ENCODE assay signal across 7 cellular contexts in genomic region chr7:139232893-139233292, GRCh38. TPM values are rescaled to one million over a fixed set of nuclear protein-coding genes. Genes with fewer than 3 reads are reported as not detected.
A peak's percentile ranks its signal among the peaks of the same experiment; 100 is the strongest.
DNase-seq lines count a peak whose midpoint lies in the region; ATAC-seq, FAIRE-seq and TF ChIP-seq lines count a peak whose summit lies in the region.

No MANE protein-coding gene starts in this region.

- 25 to 39% (median 33%) methylated on average over 2 of the region's 2 CpGs for WGBS in psoas muscle, 3 donors

- ATAC-seq in psoas muscle: no peak

- H3K4me3 ChIP-seq in NB4 (ENCODE audit: low read depth, low read length) (peak overlapping the region; percentile 70), psoas muscle (peak overlapping the region; percentile 99)

- DNase-seq in NB4 (ENCODE audit: low read depth): peak; percentile 12
- peak; percentile 25 for DNase-seq in dermis blood vessel endothelial cell
- DNase-seq in psoas muscle: no peak
- DNase-seq in cerebellar nuclear complex (lab: John Stamatoyannopoulos, UW): no peak
- no peak for DNase-seq in NCI-H226
- DNase-seq in posterior cingulate gyrus: no peak

- H3K36me3 ChIP-seq in psoas muscle (ENCODE audit: insufficient read depth in 1 of 2, low read depth in 1 of 2): peaks cover under 1 to 12% of the 10 kb centered on the region in 2 donors

- no peaks in the 10 kb centered on the region for H3K27me3 ChIP-seq in psoas muscle (ENCODE audit: insufficient read depth in 3 of 3, low read length in 2 of 3)

- TF ChIP-seq POLR2A in NB4 (IDR thresholded peaks at IDR 0.05; ENCODE audit: extremely low read depth, insufficient read length): no peak

- H3K9me3 ChIP-seq in psoas muscle: no peaks in the 10 kb centered on the region

- peak overlapping the region; percentile 98 for H3K27ac ChIP-seq in psoas muscle

- intact Hi-C loops in psoas muscle (cut with DNase I) (loop anchor here in 1 of 2 donors (5.0 kb wide), 2 partner anchors 101 to 109 kb away; partner anchors contain the start of gene FMC1), posterior cingulate gyrus (cut with DNase I) (loop anchor here (5.0 to 10.0 kb wide), 2 partner anchors 98 to 124 kb away; partner anchors contain the start of gene LUC7L2)

- FAIRE-seq in G401.6 (lab: Jason Lieb, UNC): peak; percentile 78

- TF ChIP-seq CTCF in NB4 (IDR thresholded peaks at IDR 0.05; ENCODE audit: low read depth, low read length) (no peak), psoas muscle (IDR thresholded peaks at IDR 0.05) (no peak)

- peaks cover 34% of the 10 kb centered on the region for H3K4me1 ChIP-seq in psoas muscle

RNA-seq across cellular contexts. Expression of gene UBN2, which starts 1.9 kb away (rescaled TPM):
- total RNA-seq in dermis blood vessel endothelial cell: 7.1 and 8.0 TPM in 2 replicates
- total RNA-seq in psoas muscle: 10 to 100 TPM; 20.6 to 30.1 (median 24.9) TPM
- polyA plus RNA-seq in psoas muscle: 1 to 10 TPM; 1.7 to 7.9 (median 3.3) TPM

Comparison
In these comparisons a context has a peak if more than half of its experiments do, and no peak if none do; other contexts are left out.
1. DNase-seq: peak in NB4 (single experiment) and dermis blood vessel endothelial cell (single experiment); none in psoas muscle (0 of 2), cerebellar nuclear complex (0 of 2), NCI-H226 (single experiment) and posterior cingulate gyrus (0 of 10).